Comparison of ENCODE assay signal across 13 cellular contexts in genomic region chr3:126745760-126746394, GRCh38. TPM values are rescaled to one million over a fixed set of nuclear protein-coding genes. Genes with fewer than 3 reads are reported as not detected.
DNase-seq lines count a peak whose midpoint lies in the region; ATAC-seq and TF ChIP-seq lines count a peak whose summit lies in the region.
"Had no signal": no experiment of that assay in that cellular context is flagged by ENCODE, and none has a peak within 500 bp of the region (broad histone marks: within the 10 kb centered on the region; RNA-seq: fewer than 3 reads in every experiment).

No MANE protein-coding gene starts in this region.

- H3K4me3 ChIP-seq in Jurkat, Clone E6-1 (ENCODE audit: low read length) = no peak overlapping the region
- H3K4me3 ChIP-seq in endodermal cell (ENCODE audit: low read length) (no peak overlapping the region), mucosa of descending colon (no peak overlapping the region)
- H3K4me3 ChIP-seq: BLaER1 treated with 17β-estradiol and CSF1 and Interleukin-3, amounts not matched to agents 10 nM and 100 nM; PC-9 had no signal

- no peak overlapping the region for H3K9ac ChIP-seq in endodermal cell (ENCODE audit: extremely low read depth, low read length, poor library complexity, severe bottlenecking)
- H3K9ac ChIP-seq: BLaER1 treated with 17β-estradiol and CSF1 and Interleukin-3, amounts not matched to agents 10 nM and 100 nM had no signal

- H3K36me3 ChIP-seq in endodermal cell (ENCODE audit: control insufficient read depth, insufficient read depth, low read length) = no peaks in the 10 kb centered on the region
- no peaks in the 10 kb centered on the region for H3K36me3 ChIP-seq in mucosa of descending colon (ENCODE audit: low read depth)
- H3K36me3 ChIP-seq: brain microvascular endothelial cell had no signal

- 86% methylated on average over 2 to 6 of the region's 6 CpGs for WGBS in endodermal cell (ENCODE audit: insufficient coverage in 1 of 2, insufficient read length in 1 of 2), 2 experiments

- no peak overlapping the region for H3K4me3 Mint-ChIP-seq in endodermal cell
- no peak overlapping the region for H3K4me3 Mint-ChIP-seq in activated T-cell treated with anti-CD3 and anti-CD28 coated beads, Interleukin-2, amount 50 U/mL, for 4 hours

- peaks cover 10% of the 10 kb centered on the region for H3K4me1 Mint-ChIP-seq in endodermal cell
- H3K4me1 Mint-ChIP-seq in activated T-cell treated with anti-CD3 and anti-CD28 coated beads, Interleukin-2, amount 50 U/mL, for 4 hours (ENCODE audit: low read depth) = peaks cover 10% of the 10 kb centered on the region

- ATAC-seq in mucosa of descending colon = peak; percentile 75
- ATAC-seq in activated T-cell treated with anti-CD3 and anti-CD28 coated beads, Interleukin-2, amount 50 U/mL, for 4 hours = no peak

- DNase-seq in COR-L47 (lab: John Stamatoyannopoulos, UW) = peak; percentile 34
- DNase-seq in Jurkat, Clone E6-1 (ENCODE audit: low read depth, low spot score) = peak; percentile 16
- no peak for DNase-seq in endodermal cell
- DNase-seq in mucosa of descending colon = peak; percentile 73 to 90 (median 81)
- no peak for DNase-seq in activated T-cell treated with anti-CD3 and anti-CD28 coated beads, Interleukin-2, amount 50 U/mL, for 4 hours
- no peak for DNase-seq in DMS153 treated with DMSO at 0.1 percent for 48 hours (lab: John Stamatoyannopoulos, UW; ENCODE audit: unreplicated experiment)
- DNase-seq in stimulated activated naive CD4-positive, alpha-beta T cell treated with Interleukin-2 at 50 U/mL for 16 hours (lab: John Stamatoyannopoulos, UW) = no peak
- no peak for DNase-seq in stimulated activated CD4-positive, alpha-beta T cell treated with anti-CD3 and anti-CD28 coated beads, Interleukin-12 subunit alpha, Interleukin-12 subunit beta, amount 100 ng/mL, for 4 hours
- DNase-seq: activated T-cell treated with anti-CD3 and anti-CD28 coated beads for 4 hours, NCI-H187 treated with DMSO at 0.1 percent for 48 hours had no signal

- H3K9me3 Mint-ChIP-seq in endodermal cell = no peaks in the 10 kb centered on the region
- H3K9me3 Mint-ChIP-seq in activated T-cell treated with anti-CD3 and anti-CD28 coated beads, Interleukin-2, amount 50 U/mL, for 4 hours = no peaks in the 10 kb centered on the region

- no peaks in the 10 kb centered on the region for H3K27me3 Mint-ChIP-seq in endodermal cell (ENCODE audit: insufficient read depth)
- no peaks in the 10 kb centered on the region for H3K27me3 Mint-ChIP-seq in activated T-cell treated with anti-CD3 and anti-CD28 coated beads, Interleukin-2, amount 50 U/mL, for 4 hours (ENCODE audit: low read depth)

- peaks cover 6% of the 10 kb centered on the region for H3K36me3 Mint-ChIP-seq in endodermal cell (ENCODE audit: low read depth)
- peaks cover 18% of the 10 kb centered on the region for H3K36me3 Mint-ChIP-seq in activated T-cell treated with anti-CD3 and anti-CD28 coated beads, Interleukin-2, amount 50 U/mL, for 4 hours (ENCODE audit: insufficient read depth)

- H3K4me1 ChIP-seq in endodermal cell (ENCODE audit: control insufficient read depth, insufficient read depth, low read length) = peaks cover 5% of the 10 kb centered on the region
- peaks cover 4% of the 10 kb centered on the region for H3K4me1 ChIP-seq in mucosa of descending colon (ENCODE audit: low read depth)
- H3K4me1 ChIP-seq: BLaER1 treated with 17β-estradiol and CSF1 and Interleukin-3, amounts not matched to agents 10 nM and 100 nM had no signal

- no peak overlapping the region for H3K27ac ChIP-seq in endodermal cell (ENCODE audit: low read depth, low read length)
- H3K27ac ChIP-seq: BLaER1 treated with 17β-estradiol and CSF1 and Interleukin-3, amounts not matched to agents 10 nM and 100 nM; brain microvascular endothelial cell; PC-9 had no signal

- peak overlapping the region; percentile 39 for H3K27ac Mint-ChIP-seq in endodermal cell

- intact Hi-C loops in mucosa of descending colon (cut with DNase I, micrococcal nuclease) = loop anchor here in 1 of 2 donors (10.0 kb wide), 1 partner anchor 799 kb away; no protein-coding TSS in a partner anchor

- H3K27me3 ChIP-seq in endodermal cell (ENCODE audit: control insufficient read depth, insufficient read depth, low read length, poor library complexity, severe bottlenecking) = no peaks in the 10 kb centered on the region
- H3K27me3 ChIP-seq: BLaER1 treated with 17β-estradiol and CSF1 and Interleukin-3, amounts not matched to agents 10 nM and 100 nM; brain microvascular endothelial cell had no signal

- H3K9me3 ChIP-seq in endodermal cell (ENCODE audit: control insufficient read depth, low read length) = no peaks in the 10 kb centered on the region
- no peaks in the 10 kb centered on the region for H3K9me3 ChIP-seq in mucosa of descending colon
- H3K9me3 ChIP-seq: BLaER1 treated with 17β-estradiol and CSF1 and Interleukin-3, amounts not matched to agents 10 nM and 100 nM had no signal

- TF ChIP-seq CTCF in endodermal cell (conservative IDR thresholded peaks at IDR 0.05) (no peak), mucosa of descending colon (IDR thresholded peaks at IDR 0.05) (no peak)

RNA-seq across cellular contexts. Expression of gene CHCHD6, which starts 41.8 kb away (rescaled TPM):
- 83.0 TPM for polyA plus RNA-seq in Jurkat, Clone E6-1 (2012; ENCODE audit: insufficient read depth, insufficient read length)
- total RNA-seq in endodermal cell (10 to 100 TPM; 23.6 to 34.4 TPM), mucosa of descending colon (1 to 10 TPM; 5.9 to 9.8 (median 6.5) TPM)
- polyA plus RNA-seq in endodermal cell (2013, experiment 1 of 2) = 42.5 TPM
- polyA plus RNA-seq in endodermal cell (2013, experiment 2 of 2) = 39.8 TPM
- total RNA-seq in activated T-cell treated with anti-CD3 and anti-CD28 coated beads, Interleukin-2, amount 50 U/mL, for 4 hours = 10 to 100 TPM; 17.9 to 23.6 (median 21.4) TPM

Comparison
In these comparisons a context has a peak if more than half of its experiments do, and no peak if none do; other contexts are left out.
1. DNase-seq: peak in COR-L47 (single experiment), Jurkat, Clone E6-1 (single experiment) and mucosa of descending colon (3 of 3); none in endodermal cell (single experiment), activated T-cell treated with anti-CD3 and anti-CD28 coated beads, Interleukin-2, amount 50 U/mL, for 4 hours (single experiment), DMS153 treated with DMSO at 0.1 percent for 48 hours (single experiment), stimulated activated naive CD4-positive, alpha-beta T cell treated with Interleukin-2 at 50 U/mL for 16 hours (single experiment) and stimulated activated CD4-positive, alpha-beta T cell treated with anti-CD3 and anti-CD28 coated beads, Interleukin-12 subunit alpha, Interleukin-12 subunit beta, amount 100 ng/mL, for 4 hours (single experiment).